ENCODE assay signal across 8 cellular contexts in the genomic region with DNA sequence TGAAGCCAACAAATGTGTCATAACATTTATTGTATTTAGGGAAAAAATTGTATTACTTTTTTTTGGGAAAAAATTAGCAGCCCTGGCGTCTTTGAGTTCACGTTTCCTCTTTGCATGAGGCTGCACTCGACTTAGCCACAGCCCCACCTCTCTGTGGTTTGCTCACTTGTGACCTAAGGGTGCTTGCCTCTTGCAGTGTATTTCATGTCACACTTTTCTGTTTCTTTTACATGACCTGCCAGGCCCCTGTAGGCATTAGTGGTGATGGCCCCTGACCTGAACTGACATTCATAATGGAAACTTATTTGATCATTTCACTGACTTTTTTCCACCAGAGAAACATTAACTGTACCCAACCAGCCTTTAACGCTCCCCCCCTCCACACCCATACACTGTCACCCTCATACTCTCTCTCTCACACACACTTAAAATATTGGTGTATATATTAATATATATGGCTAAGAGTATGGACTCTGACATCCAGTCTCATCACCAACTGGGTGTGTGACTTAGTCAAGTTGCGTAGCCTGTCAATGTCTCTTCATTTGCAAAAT.
A peak's percentile ranks its signal among the peaks of the same experiment; 100 is the strongest.
DNase-seq lines count a peak whose midpoint lies in the region; ATAC-seq and TF ChIP-seq lines count a peak whose summit lies in the region.

No MANE protein-coding gene starts in this region.

- H3K4me1 ChIP-seq in lower lobe of right lung (peaks cover 58% of the 10 kb centered on the region), vagina (peaks cover 7% of the 10 kb centered on the region), mammary epithelial cell (ENCODE audit: insufficient read depth, low read length) (peaks cover 3% of the 10 kb centered on the region)

- no peaks in the 10 kb centered on the region for H4K20me1 ChIP-seq in mammary epithelial cell (ENCODE audit: insufficient read depth, low read length)

- H3K27ac ChIP-seq in lower lobe of right lung: no peak overlapping the region
- H3K27ac ChIP-seq in vagina: no peak overlapping the region
- no peak overlapping the region for H3K27ac ChIP-seq in mammary epithelial cell (ENCODE audit: insufficient read depth, low read depth, low read length)

- no peaks in the 10 kb centered on the region for H3K79me2 ChIP-seq in mammary epithelial cell (ENCODE audit: insufficient read depth, low read length)

- CTCF ChIA-PET in mammary epithelial cell (lab: Charles Lee; ENCODE audit: low non-redundant PET): no interaction called here

- DNase-seq in activated CD4-positive, alpha-beta T cell treated with anti-CD3 and anti-CD28 coated beads for 1 hour: peak; percentile 55
- DNase-seq in lower lobe of right lung (peak; percentile 60), vagina (ENCODE audit: extremely low spot score in 2 of 2) (no peak), mammary epithelial cell (no peak), GF-D8 (lab: John Stamatoyannopoulos, UW) (no peak), mucosa of gallbladder (ENCODE audit: low spot score) (no peak)

- H3K9me3 ChIP-seq in lower lobe of right lung: no peaks in the 10 kb centered on the region
- H3K9me3 ChIP-seq in vagina: no peaks in the 10 kb centered on the region
- H3K9me3 ChIP-seq in mammary epithelial cell (replicated peaks; ENCODE audit: insufficient read depth, low read length): no peaks in the 10 kb centered on the region

- no TSS peak for BruUV-seq in mammary epithelial cell (replicated peaks; lab: Mats Ljungman, UMichigan)

- H3K36me3 ChIP-seq in lower lobe of right lung: no peaks in the 10 kb centered on the region
- H3K36me3 ChIP-seq in vagina: no peaks in the 10 kb centered on the region
- no peaks in the 10 kb centered on the region for H3K36me3 ChIP-seq in mammary epithelial cell (ENCODE audit: insufficient read depth, low read length)

- TF ChIP-seq POLR2A in vagina (IDR thresholded peaks at IDR 0.05): no peak

- in situ Hi-C loops in mammary epithelial cell (cut with MboI; ENCODE audit: low sequenced_read_pairs in 2 of 2): no loop called here

- WGBS in mammary epithelial cell (ENCODE audit: low coverage, missing lambda C conversion rate): 88% methylated on average over 5 of the region's 5 CpGs

- no peaks in the 10 kb centered on the region for H3K27me3 ChIP-seq in lower lobe of right lung (ENCODE audit: low read depth)
- H3K27me3 ChIP-seq in vagina: no peaks in the 10 kb centered on the region
- no peaks in the 10 kb centered on the region for H3K27me3 ChIP-seq in mammary epithelial cell (ENCODE audit: insufficient read depth, low read length)

- intact Hi-C loops in lower lobe of right lung (cut with DNase I) (no loop called here), vagina (cut with DNase I) (no loop called here), mammary epithelial cell (cut with micrococcal nuclease) (no loop called here)

- ATAC-seq in GM19043 (IDR thresholded peaks at IDR 0.05; ENCODE audit: low read depth, unreplicated experiment) (peak; percentile 85), HG03103 (IDR thresholded peaks at IDR 0.05; ENCODE audit: low read depth, unreplicated experiment) (peak; percentile 94), lower lobe of right lung (peak; percentile 76 to 86)

- no peak overlapping the region for H3K4me2 ChIP-seq in mammary epithelial cell (ENCODE audit: insufficient read depth, low read depth, low read length)

- dilution Hi-C loops in mammary epithelial cell (cut with HindIII; ENCODE audit: low sequenced_read_pairs): no loop called here

- TF ChIP-seq CTCF in lower lobe of right lung (IDR thresholded peaks at IDR 0.05): no peak
- TF ChIP-seq CTCF in vagina (IDR thresholded peaks at IDR 0.05): no peak
- TF ChIP-seq CTCF in mammary epithelial cell (conservative IDR thresholded peaks at IDR 0.05 in 1 of 2, IDR thresholded peaks at IDR 0.05 in 1 of 2; ENCODE audit: extremely low read depth in 1 of 2, insufficient read depth in 1 of 2, low read depth in 1 of 2, low read length in 2 of 2): no peak

- no peak overlapping the region for H3K9ac ChIP-seq in mammary epithelial cell (ENCODE audit: insufficient read depth, low read length)

- no peak overlapping the region for H2AFZ ChIP-seq in mammary epithelial cell (ENCODE audit: low read depth, low read length)

- H3K4me3 ChIP-seq in lower lobe of right lung: no peak overlapping the region
- no peak overlapping the region for H3K4me3 ChIP-seq in vagina
- H3K4me3 ChIP-seq in mammary epithelial cell (replicated peaks in 1 of 3; ENCODE audit: insufficient read depth in 1 of 3, low read depth in 2 of 3, low read length in 3 of 3): no peak overlapping the region

Comparison
In these comparisons a context has a peak if more than half of its experiments do, and no peak if none do; other contexts are left out.
1. DNase-seq: peak in activated CD4-positive, alpha-beta T cell treated with anti-CD3 and anti-CD28 coated beads for 1 hour (single experiment) and lower lobe of right lung (single experiment); none in vagina (0 of 2), mammary epithelial cell (single experiment), GF-D8 (single experiment) and mucosa of gallbladder (single experiment).
2. Peak in every context shown above with its lines, with median percentiles within 50 percentile points of each other: ATAC-seq.